In genomic region chr10:66910676-66911075, GRCh38 we compare ENCODE assay signal across 1 cellular context.
A peak's percentile ranks its signal among the peaks of the same experiment; 100 is the strongest.
TF ChIP-seq lines count a peak whose summit lies in the region.

No MANE protein-coding gene starts in this region.

TF ChIP-seq in HepG2, 621 proteins besides CTCF, POLR2A, EP300 and RAD21 (continued from another document):
- TF ChIP-seq MAFK (conservative IDR thresholded peaks at IDR 0.05 in 1 of 2, IDR thresholded peaks at IDR 0.05 in 1 of 2; ENCODE audit: low read length in 2 of 2), result peak; percentile 72 to 87
- no peak for TF ChIP-seq SETDB1 (CRISPR knock-in tag; IDR thresholded peaks at IDR 0.05; ENCODE audit: borderline replicate concordance)
- TF ChIP-seq ZC3H4 (CRISPR knock-in tag; IDR thresholded peaks at IDR 0.05; ENCODE audit: borderline replicate concordance), result no peak
- no peak for TF ChIP-seq EEA1 (CRISPR knock-in tag; IDR thresholded peaks at IDR 0.05; ENCODE audit: borderline replicate concordance)
TF ChIP-seq in HepG2: peak in this region for 3.
